ENCODE assay signal across 27 cellular contexts in the genomic region with DNA sequence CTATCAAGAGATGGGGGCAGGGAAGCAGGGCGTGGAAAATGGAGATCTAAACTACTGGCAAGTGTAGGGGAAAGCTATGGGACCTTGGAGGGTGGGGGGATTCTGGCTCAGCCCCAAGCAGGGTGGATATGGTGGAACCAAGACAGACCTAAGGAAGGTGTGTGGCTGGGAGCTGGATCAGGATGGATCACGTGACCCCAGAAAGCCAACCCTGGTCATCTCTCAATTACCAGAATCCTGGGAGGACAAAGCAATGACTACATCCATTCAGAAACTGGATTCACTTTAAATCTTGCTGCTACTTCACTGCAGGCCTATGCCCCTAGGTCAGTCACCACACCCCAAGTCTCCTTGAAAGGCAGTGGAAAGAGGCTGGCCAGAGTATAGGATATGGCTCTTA.
"Had no signal": no experiment of that assay in that cellular context is flagged by ENCODE, and none has a peak within 500 bp of the region (broad histone marks: within the 10 kb centered on the region; RNA-seq: fewer than 3 reads in every experiment).

No MANE protein-coding gene starts in this region.

- H3K9me3 ChIP-seq: colonic mucosa, esophagus squamous epithelium, gastrocnemius medialis, heart right ventricle, left lung, lower lobe of right lung had no signal

- H3K4me3 ChIP-seq: colonic mucosa, esophagus squamous epithelium, gastrocnemius medialis, heart right ventricle, left lung, lower lobe of right lung had no signal

- H3K27me3 Mint-ChIP-seq: dendritic cell treated with granulocyte-macrophage colony-stimulating factor and Interleukin-4, amounts not matched to agents 40 ng/mL and 50 ng/mL, for 4 days; memory B cell; naive B cell had no signal

- H3K27me3 ChIP-seq: colonic mucosa, esophagus squamous epithelium, gastrocnemius medialis, heart right ventricle, left lung had no signal

- FAIRE-seq: endometrium, islet of Langerhans, keratinocyte had no signal

- DNase-seq: colonic mucosa; cortex of kidney; effector CD8-positive, alpha-beta T cell; effector memory CD8-positive, alpha-beta T cell; endodermal cell; erythroblast; esophagus squamous epithelium; foreskin fibroblast; foreskin melanocyte; gastrocnemius medialis; glutamatergic neuron; heart right ventricle; hippocampal formation; left cardiac atrium; left lung; left ventricle myocardium superior; lower lobe of right lung; mesendoderm; midbrain; naive B cell had no signal

- H3K36me3 ChIP-seq: colonic mucosa, heart right ventricle, lower lobe of right lung had no signal

- H3K4me1 ChIP-seq: colonic mucosa, esophagus squamous epithelium, left lung, lower lobe of right lung had no signal

- ATAC-seq: effector memory CD8-positive, alpha-beta T cell; esophagus mucosa; gastrocnemius medialis; heart right ventricle; left cardiac atrium; left lung; left ventricle myocardium superior; lower lobe of right lung had no signal

- H3K27ac Mint-ChIP-seq: dendritic cell treated with granulocyte-macrophage colony-stimulating factor and Interleukin-4, amounts not matched to agents 40 ng/mL and 50 ng/mL, for 4 days; effector memory CD8-positive, alpha-beta T cell; endodermal cell; memory B cell; naive B cell had no signal

- H3K9me3 Mint-ChIP-seq: dendritic cell treated with granulocyte-macrophage colony-stimulating factor and Interleukin-4, amounts not matched to agents 40 ng/mL and 50 ng/mL, for 4 days; effector memory CD8-positive, alpha-beta T cell; memory B cell; naive B cell had no signal

- H3K36me3 Mint-ChIP-seq: naive B cell had no signal

- H3K27ac ChIP-seq: colonic mucosa, epithelial cell of prostate, esophagus squamous epithelium, heart right ventricle, left lung, lower lobe of right lung had no signal

- H3K4me3 Mint-ChIP-seq: dendritic cell treated with granulocyte-macrophage colony-stimulating factor and Interleukin-4, amounts not matched to agents 40 ng/mL and 50 ng/mL, for 4 days; effector memory CD8-positive, alpha-beta T cell; endodermal cell; memory B cell; naive B cell had no signal

- H3K4me1 Mint-ChIP-seq: memory B cell had no signal
